In the genomic region with DNA sequence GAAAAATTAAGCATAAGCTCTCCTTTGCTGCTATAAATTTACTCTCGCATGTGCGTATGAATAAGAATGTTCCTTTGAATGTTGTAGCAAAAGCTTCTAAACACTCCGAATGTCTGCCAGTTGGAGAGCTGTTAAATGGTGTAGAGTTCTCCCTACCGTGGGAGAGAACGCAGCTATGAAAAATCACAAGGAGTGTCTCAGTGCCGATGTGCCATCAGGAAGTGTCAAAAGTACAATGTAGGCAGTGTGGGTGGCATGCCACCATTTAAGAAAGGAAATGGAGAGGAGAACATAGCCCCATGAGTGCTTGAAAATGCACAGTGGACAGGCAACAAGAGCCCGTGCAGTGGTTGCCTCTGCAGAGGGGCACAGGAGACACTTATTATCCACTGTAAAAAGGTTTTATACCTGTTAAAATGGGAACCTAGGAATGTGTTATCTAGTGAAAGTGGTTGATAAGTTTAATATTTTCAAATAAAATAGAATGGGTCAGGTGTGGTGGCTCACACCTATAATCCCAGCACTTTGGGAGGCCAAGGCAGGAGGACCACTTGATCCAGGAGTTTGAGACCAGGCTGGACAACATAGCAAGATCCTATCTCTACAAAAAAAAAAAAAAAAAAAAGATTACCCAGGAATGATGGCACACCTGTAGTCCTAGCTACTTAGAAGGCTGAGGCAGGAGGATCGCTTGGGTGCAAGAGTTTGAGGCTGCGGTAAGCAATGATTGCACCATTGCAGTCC, we compare ENCODE assay signal across 18 cellular contexts.
A peak's percentile ranks its signal among the peaks of the same experiment; 100 is the strongest.
DNase-seq lines count a peak whose midpoint lies in the region; ATAC-seq and TF ChIP-seq lines count a peak whose summit lies in the region.
"Had no signal": no experiment of that assay in that cellular context is flagged by ENCODE, and none has a peak within 500 bp of the region (broad histone marks: within the 10 kb centered on the region; RNA-seq: fewer than 3 reads in every experiment).

No MANE protein-coding gene starts in this region.

- 0 out of 2 replicates have a peak overlapping the region, but pooled peaks have one; percentile 5 for H3K4ac ChIP-seq in IMR-90 (ENCODE audit: low read depth, low read length)

- no peak overlapping the region for H2BK120ac ChIP-seq in IMR-90 (ENCODE audit: low read depth, low read length)

- H4K20me1 ChIP-seq in IMR-90 (ENCODE audit: insufficient read depth, low read length), result no peaks in the 10 kb centered on the region

- no peak overlapping the region for H3K18ac ChIP-seq in IMR-90 (ENCODE audit: low read depth, low read length)

- no peak overlapping the region for H3K14ac ChIP-seq in IMR-90 (replicated peaks; ENCODE audit: low read depth, low read length)

- no peak overlapping the region for H2BK5ac ChIP-seq in IMR-90 (ENCODE audit: low read depth, low read length, poor library complexity, severe bottlenecking)

- H2AFZ ChIP-seq in IMR-90 (replicated peaks; ENCODE audit: low read length, poor library complexity), result no peak overlapping the region

- CTCF ChIA-PET in IMR-90 (lab: Yijun Ruan, JAX), result no interaction called here

- peaks cover 22% of the 10 kb centered on the region for H3K4me1 ChIP-seq in CD4-positive, CD25-positive, alpha-beta regulatory T cell (ENCODE audit: control insufficient read depth, insufficient read depth, low read length, poor library complexity, severe bottlenecking)
- H3K4me1 ChIP-seq in IMR-90 (ENCODE audit: control insufficient read depth, insufficient read depth, low read length), result peaks cover 40% of the 10 kb centered on the region
- H3K4me1 ChIP-seq: A549 had no signal

- no peak for TF ChIP-seq RAD21 in IMR-90 (IDR thresholded peaks at IDR 0.05; ENCODE audit: low read length)

- in situ Hi-C loops in IMR-90 (cut with MboI; ENCODE audit: low sequenced_read_pairs), result no loop called here
- in situ Hi-C loops in ACHN (cut with HindIII; ENCODE audit: low pct_ligation_motif_present, low pct_unique_long_range_greater_than_20kb, low sequenced_read_pairs), result no loop called here

- no peak for ATAC-seq in CD4-positive, CD25-positive, alpha-beta regulatory T cell (ENCODE audit: low read depth in 2 of 2)
- no peak for ATAC-seq in IMR-90 (ENCODE audit: low read depth)
- ATAC-seq: A549 had no signal

- peaks cover 26% of the 10 kb centered on the region for H3K9me1 ChIP-seq in IMR-90 (ENCODE audit: insufficient read depth, low read length)

- H3K27ac ChIP-seq in CD4-positive, CD25-positive, alpha-beta regulatory T cell (ENCODE audit: insufficient read depth, low read length, poor library complexity, severe bottlenecking), result no peak overlapping the region
- no peak overlapping the region for H3K27ac ChIP-seq in IMR-90 (ENCODE audit: insufficient read depth, low read length)
- H3K27ac ChIP-seq: A549, SJSA1 had no signal

- H2AK5ac ChIP-seq in IMR-90 (ENCODE audit: low read depth, low read length), result no peak overlapping the region; the same call in 1 of the 2 replicates

- H4K5ac ChIP-seq in IMR-90 (ENCODE audit: low read depth, low read length), result no peak overlapping the region

- POLR2A ChIA-PET in IMR-90 (lab: Charles Lee; ENCODE audit: unreplicated experiment), result no interaction called here

- no peak overlapping the region for H3K4me3 ChIP-seq in CD4-positive, CD25-positive, alpha-beta regulatory T cell (ENCODE audit: low read depth, low read length)
- H3K4me3 ChIP-seq in IMR-90 (ENCODE audit: insufficient read depth, low read depth, low read length), result no peak overlapping the region
- H3K4me3 ChIP-seq: A549, MG63, SJSA1 had no signal

- TF ChIP-seq CTCF in IMR-90 (conservative IDR thresholded peaks at IDR 0.05; ENCODE audit: low read depth, low read length) (no peak), nephron (IDR thresholded peaks at IDR 0.05; ENCODE audit: unreplicated experiment in 3 of 3) (no peak)

- no peak overlapping the region for H3K56ac ChIP-seq in IMR-90 (ENCODE audit: extremely low read depth, insufficient read depth, low read length)

- no peak overlapping the region for H2AK9ac ChIP-seq in IMR-90 (replicated peaks; ENCODE audit: low read depth, low read length, poor library complexity)

- H3K4me3 Mint-ChIP-seq in activated T-cell treated with anti-CD3 and anti-CD28 coated beads, Interleukin-2, amount 50 U/mL, for 24 hours, result no peak overlapping the region
- H3K4me3 Mint-ChIP-seq in CD4-positive, CD25-positive, alpha-beta regulatory T cell, result no peak overlapping the region
- H3K4me3 Mint-ChIP-seq in nephron, result no peak overlapping the region
- H3K4me3 Mint-ChIP-seq: CD8-positive, alpha-beta memory T cell had no signal

- H3K9me3 Mint-ChIP-seq in activated T-cell treated with anti-CD3 and anti-CD28 coated beads, Interleukin-2, amount 50 U/mL, for 24 hours, result peaks cover 11% of the 10 kb centered on the region
- peaks cover 0 to 3% (median 0%) of the 10 kb centered on the region in 7 donors for H3K9me3 Mint-ChIP-seq in CD4-positive, CD25-positive, alpha-beta regulatory T cell
- H3K9me3 Mint-ChIP-seq in nephron, result no peaks in the 10 kb centered on the region

- dilution Hi-C loops in IMR-90 (cut with HindIII; ENCODE audit: low sequenced_read_pairs, unreplicated experiment), result no loop called here

- no TSS peak for BruUV-seq in IMR-90 (replicated peaks; lab: Mats Ljungman, UMichigan)

- no peaks in the 10 kb centered on the region for H3K27me3 ChIP-seq in CD4-positive, CD25-positive, alpha-beta regulatory T cell (ENCODE audit: control insufficient read depth, insufficient read depth, low read length)
- no peaks in the 10 kb centered on the region for H3K27me3 ChIP-seq in IMR-90 (ENCODE audit: control insufficient read depth, insufficient read depth, low read length)
- H3K27me3 ChIP-seq: MG63, SJSA1 had no signal

- no peak overlapping the region for H4K8ac ChIP-seq in IMR-90 (ENCODE audit: low read depth in 2 of 2, low read length in 2 of 2)

- no peak for DNase-seq in activated T-cell treated with anti-CD3 and anti-CD28 coated beads, Interleukin-2, amount 50 U/mL, for 24 hours
- no peak for DNase-seq in activated T-cell treated with anti-CD3 and anti-CD28 coated beads, Interleukin-2, amount 50 U/mL, for 1 hour
- DNase-seq in CD4-positive, CD25-positive, alpha-beta regulatory T cell, result no peak
- DNase-seq in IMR-90, result no peak
- DNase-seq in ACHN, result no peak
- no peak for DNase-seq in stimulated activated CD4-positive, alpha-beta T cell treated with anti-CD3 and anti-CD28 coated beads, Interleukin-15, amount 100 ng/mL, for 24 hours
- DNase-seq: C1 segment of cervical spinal cord; Calu3; CD8-positive, alpha-beta memory T cell; GOT3; HCEC 1CT; KBM-7; MG63; NCI-H1694; Right ventricle myocardium superior had no signal

- H3K9ac ChIP-seq in IMR-90 (ENCODE audit: low read depth, low read length), result no peak overlapping the region

- peak overlapping the region; percentile 54 for H3K27ac Mint-ChIP-seq in activated T-cell treated with anti-CD3 and anti-CD28 coated beads, Interleukin-2, amount 50 U/mL, for 24 hours
- peak overlapping the region in 2 of 3 donors; percentile 38 to 48 for H3K27ac Mint-ChIP-seq in CD4-positive, CD25-positive, alpha-beta regulatory T cell
- H3K27ac Mint-ChIP-seq in nephron, result peak overlapping the region; percentile 29 to 46 (median 42)

- no peak overlapping the region for H4K91ac ChIP-seq in IMR-90 (ENCODE audit: insufficient read depth, low read depth, low read length)

- H3K36me3 ChIP-seq in CD4-positive, CD25-positive, alpha-beta regulatory T cell (ENCODE audit: control insufficient read depth, insufficient read depth, low read length), result no peaks in the 10 kb centered on the region
- 0 out of 2 replicates have a peak, but pooled peaks cover 2% of the 10 kb centered on the region for H3K36me3 ChIP-seq in IMR-90 (ENCODE audit: control insufficient read depth, insufficient read depth, low read length)
- H3K36me3 ChIP-seq: MG63, SJSA1 had no signal

- no peaks in the 10 kb centered on the region for H3K27me3 Mint-ChIP-seq in activated T-cell treated with anti-CD3 and anti-CD28 coated beads, Interleukin-2, amount 50 U/mL, for 24 hours
- H3K27me3 Mint-ChIP-seq in CD4-positive, CD25-positive, alpha-beta regulatory T cell, result no peaks in the 10 kb centered on the region
- no peaks in the 10 kb centered on the region for H3K27me3 Mint-ChIP-seq in nephron (ENCODE audit: low read depth)
- H3K27me3 Mint-ChIP-seq: CD8-positive, alpha-beta memory T cell had no signal

- no peak overlapping the region for H2BK20ac ChIP-seq in IMR-90 (ENCODE audit: low read depth, low read length)

- intact Hi-C loops in IMR-90 (cut with micrococcal nuclease), result no loop called here

- 97% methylated on average over 3 of the region's 9 CpGs; no CpG with 5 or more reads in 1 of the 2 experiments for WGBS in IMR-90 (ENCODE audit: extremely low coverage in 2 of 2, insufficient read length in 1 of 2), 2 experiments

- H3K9me3 ChIP-seq in CD4-positive, CD25-positive, alpha-beta regulatory T cell (ENCODE audit: control insufficient read depth in 2 of 2, low read length in 2 of 2), result peaks cover 0 to 9% of the 10 kb centered on the region in 2 experiments
- H3K9me3 ChIP-seq in IMR-90 (ENCODE audit: control insufficient read depth, insufficient read depth, low read length), result peaks cover 3% of the 10 kb centered on the region
- H3K9me3 ChIP-seq: A549, SJSA1 had no signal

- peaks cover 61% of the 10 kb centered on the region for H3K36me3 Mint-ChIP-seq in activated T-cell treated with anti-CD3 and anti-CD28 coated beads, Interleukin-2, amount 50 U/mL, for 24 hours (ENCODE audit: low read depth)
- H3K36me3 Mint-ChIP-seq in CD4-positive, CD25-positive, alpha-beta regulatory T cell, result peaks cover 9% of the 10 kb centered on the region
- H3K36me3 Mint-ChIP-seq in nephron (ENCODE audit: low read depth), result peaks cover 22% of the 10 kb centered on the region

- TF ChIP-seq POLR2A in IMR-90 (IDR thresholded peaks at IDR 0.05; ENCODE audit: low read depth, low read length), result no peak

- peaks cover 82% of the 10 kb centered on the region for H3K4me1 Mint-ChIP-seq in activated T-cell treated with anti-CD3 and anti-CD28 coated beads, Interleukin-2, amount 50 U/mL, for 24 hours (ENCODE audit: low read depth)
- peaks cover 14 to 30% (median 23%) of the 10 kb centered on the region in 4 donors for H3K4me1 Mint-ChIP-seq in CD4-positive, CD25-positive, alpha-beta regulatory T cell
- peaks cover 25% of the 10 kb centered on the region for H3K4me1 Mint-ChIP-seq in nephron

- no peak overlapping the region for H3K4me2 ChIP-seq in IMR-90 (ENCODE audit: low read depth, low read length)
- H3K4me2 ChIP-seq: A549 had no signal

- no peak overlapping the region for H3K23ac ChIP-seq in IMR-90 (ENCODE audit: low read depth, low read length)

- H3K79me1 ChIP-seq in IMR-90 (ENCODE audit: low read depth in 1 of 2, low read length in 2 of 2), result peaks cover 0 to 21% of the 10 kb centered on the region in 2 experiments; a peak in 2 of 4 replicates

- no peak overlapping the region for H2BK15ac ChIP-seq in IMR-90 (ENCODE audit: low read depth, low read length)
